ENCODE assay signal across 8 cellular contexts in genomic region chr5:42908086-42908485, GRCh38.
DNase-seq lines count a peak whose midpoint lies in the region; ATAC-seq and TF ChIP-seq lines count a peak whose summit lies in the region.

No MANE protein-coding gene starts in this region.

- H3K9me2 ChIP-seq in PC-9 (ENCODE audit: insufficient read depth) (no peaks in the 10 kb centered on the region), hepatocyte (replicated peaks; ENCODE audit: insufficient read depth) (no peaks in the 10 kb centered on the region)

- H3K36me3 ChIP-seq in ACC112 (ENCODE audit: insufficient read depth, low read length) (no peaks in the 10 kb centered on the region), PC-9 (ENCODE audit: low read depth) (no peaks in the 10 kb centered on the region), hepatocyte (replicated peaks; ENCODE audit: insufficient read depth, low read depth) (no peaks in the 10 kb centered on the region), testis (ENCODE audit: low read depth, missing control alignments) (no peaks in the 10 kb centered on the region)

- no peak for TF ChIP-seq POLR2A in erythroblast (IDR thresholded peaks at IDR 0.05; ENCODE audit: low read length)
- no peak for TF ChIP-seq POLR2A in testis (IDR thresholded peaks at IDR 0.05)

- POLR2A ChIA-PET in PC-9 (lab: Charles Lee; ENCODE audit: unreplicated experiment), result no interaction called here

- H4K20me1 ChIP-seq in PC-9 (ENCODE audit: insufficient read depth) (no peaks in the 10 kb centered on the region), hepatocyte (ENCODE audit: insufficient read depth, poor library complexity, severe bottlenecking) (no peaks in the 10 kb centered on the region)

- WGBS in hepatocyte (ENCODE audit: low lambda C conversion rate, missing lambda C conversion rate), result 68% methylated on average over 2 of the region's 2 CpGs
- 52 to 57% methylated on average over 2 of the region's 2 CpGs for WGBS in testis, 2 donors

- no TSS peak for BruUV-seq in PC-9 (replicated peaks; lab: Mats Ljungman, UMichigan)

- H3K27me3 ChIP-seq in ACC112 (ENCODE audit: insufficient read depth, low read length), result peaks cover 41% of the 10 kb centered on the region
- peaks cover 10% of the 10 kb centered on the region; the same call in 1 of the 2 replicates for H3K27me3 ChIP-seq in PC-9 (ENCODE audit: insufficient read depth, low read depth)
- peaks cover 19% of the 10 kb centered on the region for H3K27me3 ChIP-seq in hepatocyte
- no peaks in the 10 kb centered on the region for H3K27me3 ChIP-seq in testis

- H3K4me2 ChIP-seq in PC-9 (peak overlapping the region; percentile 67), hepatocyte (peak overlapping the region; percentile 74)

- CTCF ChIA-PET in PC-9 (lab: Charles Lee), result interaction anchor here (0.6 to 2.9 kb wide), 9 partner anchors 93 to 199 kb away, joined by 3 to 23 read pairs (median 8); no protein-coding TSS in a partner anchor

- H2AFZ ChIP-seq in ACC112 (ENCODE audit: low read length, unreplicated experiment) (peak overlapping the region; percentile 100), PC-9 (peak overlapping the region; percentile 60; the same call in 1 of the 2 replicates), hepatocyte (peak overlapping the region; percentile 43)

- intact Hi-C loops in PC-9 (cut with micrococcal nuclease; ENCODE audit: unreplicated experiment), result loop anchor here (5.0 kb wide), 1 partner anchor 574 kb away; the partner anchor contains the start of gene TMEM267
- intact Hi-C loops in testis (cut with DNase I; ENCODE audit: low total_unique reads), result no loop called here

- peak; percentile 2 for ATAC-seq in GM21528 (IDR thresholded peaks at IDR 0.05; ENCODE audit: low FRiP score, unreplicated experiment)

- DNase-seq in PC-9 (no peak), hepatocyte (ENCODE audit: low spot score) (no peak), erythroblast (lab: John Stamatoyannopoulos, UW) (no peak), SW 1271 (lab: John Stamatoyannopoulos, UW) (no peak), GDM1 (lab: John Stamatoyannopoulos, UW) (no peak), testis (no peak)

- TF ChIP-seq CTCF in PC-9 (conservative IDR thresholded peaks at IDR 0.05) (no peak), hepatocyte (IDR thresholded peaks at IDR 0.05; ENCODE audit: poor library complexity) (no peak), testis (IDR thresholded peaks at IDR 0.05) (no peak)

- no peaks in the 10 kb centered on the region for H3K9me3 ChIP-seq in PC-9 (ENCODE audit: insufficient read depth, low read depth)
- H3K9me3 ChIP-seq in hepatocyte (ENCODE audit: low read depth), result no peaks in the 10 kb centered on the region
- H3K9me3 ChIP-seq in testis, result no peaks in the 10 kb centered on the region

- H3K27ac ChIP-seq in ACC112 (ENCODE audit: low read depth, low read length) (no peak overlapping the region), PC-9 (no peak overlapping the region), hepatocyte (no peak overlapping the region), testis (no peak overlapping the region)

- H3K79me2 ChIP-seq in ACC112 (ENCODE audit: control insufficient read depth, insufficient read depth, low read length, unreplicated experiment), result no peaks in the 10 kb centered on the region
- H3K79me2 ChIP-seq in PC-9 (ENCODE audit: low read depth), result no peaks in the 10 kb centered on the region
- no peaks in the 10 kb centered on the region for H3K79me2 ChIP-seq in hepatocyte

- peak overlapping the region; percentile 85 for H3K4me3 ChIP-seq in ACC112 (ENCODE audit: low read depth, low read length)
- no peak overlapping the region for H3K4me3 ChIP-seq in PC-9
- H3K4me3 ChIP-seq in hepatocyte, result peak overlapping the region; percentile 21
- H3K4me3 ChIP-seq in testis, result no peak overlapping the region

- H3F3A ChIP-seq in PC-9 (ENCODE audit: insufficient read depth, low read depth), result no peaks in the 10 kb centered on the region

- H3K4me1 ChIP-seq in ACC112 (ENCODE audit: control insufficient read depth, insufficient read depth, low read length, unreplicated experiment), result no peaks in the 10 kb centered on the region
- 0 out of 2 replicates have a peak, but pooled peaks cover 13% of the 10 kb centered on the region for H3K4me1 ChIP-seq in PC-9 (replicated peaks; ENCODE audit: insufficient read depth)
- H3K4me1 ChIP-seq in hepatocyte (ENCODE audit: insufficient read depth), result no peaks in the 10 kb centered on the region
- peaks cover 7% of the 10 kb centered on the region for H3K4me1 ChIP-seq in testis

Comparison
In these comparisons a context has a peak if more than half of its experiments do, and no peak if none do; other contexts are left out.
1. H2AFZ ChIP-seq: peak in every context shown above with its lines; median percentile 100 in ACC112; 60 in PC-9; 43 in hepatocyte.
2. H3K4me3 ChIP-seq: peak in ACC112 (single experiment) and hepatocyte (single experiment); none in PC-9 (single experiment) and testis (0 of 2).